15 cellular contexts compared by ENCODE assay signal in the genomic region with DNA sequence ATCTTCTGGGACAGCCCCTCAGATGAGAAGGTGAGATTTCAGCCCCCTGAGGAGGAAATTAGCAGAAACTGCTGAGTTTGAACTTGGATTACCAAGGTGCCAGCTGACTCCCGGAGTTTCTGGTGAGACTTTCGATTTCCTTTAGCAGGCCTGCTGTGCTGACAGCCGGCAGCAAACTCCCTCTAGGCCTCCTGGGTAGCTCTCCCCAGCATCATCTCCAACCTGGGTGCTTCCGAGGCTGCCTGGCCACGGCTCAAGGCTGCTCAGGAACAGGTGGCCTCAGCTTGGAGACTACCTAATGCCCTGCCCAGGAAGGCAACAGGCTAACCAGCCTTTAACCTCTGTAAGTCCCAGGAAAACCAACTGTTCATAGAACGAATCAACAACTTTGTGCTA. TPM values are rescaled to one million over a fixed set of nuclear protein-coding genes. Genes with fewer than 3 reads are reported as not detected.
A peak's percentile ranks its signal among the peaks of the same experiment; 100 is the strongest.
DNase-seq lines count a peak whose midpoint lies in the region; ATAC-seq, FAIRE-seq and TF ChIP-seq lines count a peak whose summit lies in the region.
"Had no signal": no experiment of that assay in that cellular context is flagged by ENCODE, and none has a peak within 500 bp of the region (broad histone marks: within the 10 kb centered on the region; RNA-seq: fewer than 3 reads in every experiment).

No MANE protein-coding gene starts in this region.

- H3K9me3 ChIP-seq in Panc1 (ENCODE audit: control insufficient read depth, insufficient read depth, low read depth, low read length) (no peaks in the 10 kb centered on the region), small intestine (ENCODE audit: control insufficient read depth, low read depth) (no peaks in the 10 kb centered on the region)
- H3K9me3 ChIP-seq: neutrophil had no signal

- no peaks in the 10 kb centered on the region for H3K27me3 ChIP-seq in Panc1 (ENCODE audit: control insufficient read depth, insufficient read depth, low read length)
- H3K27me3 ChIP-seq in foreskin keratinocyte: no peaks in the 10 kb centered on the region
- no peaks in the 10 kb centered on the region for H3K27me3 ChIP-seq in small intestine (ENCODE audit: control insufficient read depth in 2 of 2, insufficient read depth in 2 of 2, low read length in 2 of 2)
- H3K27me3 ChIP-seq: neutrophil had no signal

- in situ Hi-C loops in Panc1 (cut with HindIII; ENCODE audit: low pct_unique_long_range_greater_than_20kb, low sequenced_read_pairs): no loop called here

- H3K27ac ChIP-seq in Panc1 (ENCODE audit: low read length): peak overlapping the region; percentile 67
- peak overlapping the region; percentile 72 for H3K27ac ChIP-seq in foreskin keratinocyte
- H3K27ac ChIP-seq in small intestine (ENCODE audit: low read depth in 1 of 2, low read length in 1 of 2): peak overlapping the region; percentile 68 to 81
- no peak overlapping the region for H3K27ac ChIP-seq in caudate nucleus (ENCODE audit: low read depth, low read length)
- H3K27ac ChIP-seq: neutrophil had no signal

- no TSS peak for BruUV-seq in Panc1 (replicated peaks; lab: Mats Ljungman, UMichigan)

- intact Hi-C loops in Panc1 (cut with micrococcal nuclease; ENCODE audit: unreplicated experiment): no loop called here
- intact Hi-C loops in left ventricle myocardium superior (cut with micrococcal nuclease): no loop called here

- no peaks in the 10 kb centered on the region for H3K36me3 ChIP-seq in Panc1 (ENCODE audit: control insufficient read depth, insufficient read depth, low read length)
- H3K36me3 ChIP-seq in small intestine (ENCODE audit: control insufficient read depth in 2 of 2, insufficient read depth in 2 of 2, low read length in 2 of 2): peaks cover 0 to 8% of the 10 kb centered on the region in 2 donors
- H3K36me3 ChIP-seq: neutrophil had no signal

- no peak for FAIRE-seq in small intestine (lab: Jason Lieb, UNC)
- FAIRE-seq: islet of Langerhans had no signal

- H3K4me1 ChIP-seq in Panc1 (ENCODE audit: control insufficient read depth, insufficient read depth, low read length) (peaks cover 36% of the 10 kb centered on the region), foreskin keratinocyte (peaks cover 19% of the 10 kb centered on the region), small intestine (ENCODE audit: control insufficient read depth in 2 of 2, insufficient read depth in 1 of 2, low read depth in 1 of 2, low read length in 1 of 2) (peaks cover 7% of the 10 kb centered on the region in 2 donors)

- H3K4me3 ChIP-seq in Panc1 (ENCODE audit: low read depth in 2 of 2, low read length in 2 of 2) (peak overlapping the region in 1 of 2 experiments; percentile 9; a peak in 2 of 4 replicates), small intestine (ENCODE audit: low read depth in 1 of 2, low read length in 2 of 2) (no peak overlapping the region)

- peak; percentile 35 for ATAC-seq in GM18502 (IDR thresholded peaks at IDR 0.05; ENCODE audit: poor library complexity, unreplicated experiment)
- ATAC-seq in Panc1: peak; percentile 29; the same call in 1 of the 2 replicates
- no peak for ATAC-seq in foreskin keratinocyte
- no peak for ATAC-seq in GM21786 (IDR thresholded peaks at IDR 0.05; ENCODE audit: unreplicated experiment)
- ATAC-seq in left ventricle myocardium superior: no peak
- ATAC-seq: HCT116; stimulated activated effector memory CD8-positive, alpha-beta T cell treated with anti-CD3 and anti-CD28 coated beads, Interleukin-12 subunit alpha, Interleukin-12 subunit beta, amount 100 ng/mL, for 72 hours had no signal

- TF ChIP-seq CTCF in Panc1 (IDR thresholded peaks at IDR 0.05) (no peak), foreskin keratinocyte (conservative IDR thresholded peaks at IDR 0.05) (no peak)

- CTCF ChIA-PET in Panc1 (lab: Charles Lee): interaction anchor here (0.6 kb wide), 1 partner anchor 17 kb away, joined by 6 read pairs; no protein-coding TSS in a partner anchor

- POLR2A ChIA-PET in Panc1 (lab: Charles Lee): interaction anchor here (0.6 kb wide), 1 partner anchor 63 kb away, joined by 3 read pairs; no protein-coding TSS in a partner anchor

- DNase-seq in Panc1 (ENCODE audit: low read depth, low spot score) (no peak), foreskin keratinocyte (peak in 1 of 2 donors; percentile 18), small intestine (peak; percentile 65), caudate nucleus (lab: John Stamatoyannopoulos, UW) (no peak), left ventricle myocardium superior (no peak)
- no peak for DNase-seq in stimulated activated CD4-positive, alpha-beta T cell treated with anti-CD3 and anti-CD28 coated beads, Interleukin-1b, Interleukin-23, amount 100 ng/mL, for 48 hours
- DNase-seq: activated CD8-positive, alpha-beta memory T cell treated with anti-CD3 and anti-CD28 coated beads for 24 hours; NCI-H187 treated with DMSO at 0.1 percent for 48 hours; T-helper 9 cell had no signal

- 14 to 37% (median 33%) methylated on average over 6 of the region's 6 CpGs for WGBS in small intestine, 3 donors

RNA-seq across cellular contexts. Expression of a gene that starts 16.4 kb away (rescaled TPM):
- total RNA-seq in Panc1 (2021; ENCODE audit: unreplicated experiment): 93.0 TPM
- 74.4 TPM for polyA plus RNA-seq in Panc1 (2012; ENCODE audit: insufficient read length)
- 1,300 and 1,305 TPM in 2 replicates for total RNA-seq in foreskin keratinocyte
- 824 and 890 TPM in 2 replicates for polyA plus RNA-seq in foreskin keratinocyte
- 10 to 100 TPM; 36.9 to 89.9 (median 38.9) TPM for polyA plus RNA-seq in small intestine
- 0.42 TPM for total RNA-seq in left ventricle myocardium superior

Comparison
In these comparisons a context has a peak if more than half of its experiments do, and no peak if none do; other contexts are left out.
1. ATAC-seq: peak in GM18502 (single experiment) and Panc1 (single experiment); none in foreskin keratinocyte (single experiment), GM21786 (single experiment) and left ventricle myocardium superior (single experiment).
2. RNA of a gene that starts 16.4 kb away (total RNA-seq): 1,300 to 1,305 TPM in foreskin keratinocyte and 93.0 TPM in Panc1 (single experiment); 0.42 TPM in left ventricle myocardium superior (single experiment); every median in the first group is over 10 times any median in the second.